ENCODE assay signal across 18 cellular contexts in the genomic region with DNA sequence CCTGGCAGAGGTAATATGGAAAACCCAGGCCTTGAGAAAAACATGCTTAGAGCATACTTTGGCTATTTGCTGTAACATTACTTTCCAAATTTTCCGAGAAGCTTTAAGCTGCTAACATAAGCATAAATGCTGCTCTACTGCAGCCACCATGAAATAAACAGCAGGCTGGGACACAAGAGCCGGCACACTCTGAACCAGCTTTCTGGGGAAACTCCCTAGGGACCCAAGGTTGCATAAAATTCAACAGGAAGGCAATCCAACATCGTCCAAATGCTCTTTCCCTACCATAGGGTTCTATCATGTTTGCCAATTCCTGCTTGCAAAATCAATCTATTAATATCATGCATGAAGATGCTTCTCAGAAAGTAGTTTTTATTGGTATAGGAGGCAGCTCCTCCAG.
DNase-seq lines count a peak whose midpoint lies in the region; ATAC-seq and TF ChIP-seq lines count a peak whose summit lies in the region.
"Had no signal": no experiment of that assay in that cellular context is flagged by ENCODE, and none has a peak within 500 bp of the region (broad histone marks: within the 10 kb centered on the region; RNA-seq: fewer than 3 reads in every experiment).

No MANE protein-coding gene starts in this region.

- H3K27me3 ChIP-seq in breast epithelium (no peaks in the 10 kb centered on the region), prostate gland (replicated peaks; ENCODE audit: insufficient read depth) (no peaks in the 10 kb centered on the region), upper lobe of left lung (no peaks in the 10 kb centered on the region)
- H3K27me3 ChIP-seq: BE2C had no signal

- no peaks in the 10 kb centered on the region for H3K9me3 Mint-ChIP-seq in stimulated activated memory B cell treated with anti-CD40 and anti-IgM and Interleukin-4, amounts not matched to agents 10 μg/mL and 1 μg/mL and 100 μg/mL, for 72 hours
- H3K9me3 Mint-ChIP-seq: activated T-helper 2 cell treated with anti-CD3 and anti-CD28 coated beads, Interferon-gamma antibody, Interleukin-2, Interleukin-4, amounts not matched to agents 10 μg/mL and 5 μg/mL and 100 μg/mL, durations not matched to agents 14 hours and 24 hours and 36 hours; stimulated activated naive CD8-positive, alpha-beta T cell treated with anti-CD3 and anti-CD28 coated beads, Interleukin-15, Interleukin-2, amounts not matched to agents 100 ng/mL and 50 ng/mL, for 24 hours; T-cell had no signal

- TF ChIP-seq EP300 in upper lobe of left lung (IDR thresholded peaks at IDR 0.05) = peak in 1 of 4 donors; percentile 18

- ATAC-seq in Right ventricle myocardium superior (ENCODE audit: poor library complexity) (peak; percentile 85), upper lobe of left lung (ENCODE audit: low FRiP score in 2 of 2) (peak in 1 of 2 donors; percentile 45), GM18870 (IDR thresholded peaks at IDR 0.05; ENCODE audit: unreplicated experiment) (no peak)
- no peak for ATAC-seq in stimulated activated memory B cell treated with anti-CD40 and anti-IgM and Interleukin-4, amounts not matched to agents 10 μg/mL and 1 μg/mL and 100 μg/mL, for 72 hours
- ATAC-seq: activated CD8-positive, alpha-beta T cell treated with anti-CD3 and anti-CD28 coated beads, Interleukin-2, amount 10 ng/mL, durations not matched to agents 7 days and 5 days; naive thymus-derived CD4-positive, alpha-beta T cell; T-cell had no signal

- no peak for DNase-seq in breast epithelium (ENCODE audit: low spot score in 2 of 2)
- peak; percentile 48 for DNase-seq in Right ventricle myocardium superior
- no peak for DNase-seq in prostate gland (ENCODE audit: low spot score)
- no peak for DNase-seq in upper lobe of left lung
- DNase-seq in activated CD4-positive, CD25-positive, alpha-beta regulatory T cell (lab: John Stamatoyannopoulos, UW) = no peak
- DNase-seq: activated CD8-positive, alpha-beta T cell treated with anti-CD3 and anti-CD28 coated beads, Interleukin-2, amount 10 ng/mL, durations not matched to agents 7 days and 5 days; amniotic stem cell; BE2C; GDM1; naive thymus-derived CD4-positive, alpha-beta T cell; NCI-H1417 treated with DMSO at 0.1 percent for 48 hours; posterior cingulate gyrus; stimulated activated CD4-positive, alpha-beta T cell treated with anti-CD3 and anti-CD28 coated beads, Interleukin-15, amount 100 ng/mL, for 24 hours; T-cell had no signal

- H3K4me1 Mint-ChIP-seq in stimulated activated memory B cell treated with anti-CD40 and anti-IgM and Interleukin-4, amounts not matched to agents 10 μg/mL and 1 μg/mL and 100 μg/mL, for 72 hours = no peaks in the 10 kb centered on the region
- H3K4me1 Mint-ChIP-seq: T-cell had no signal

- TF ChIP-seq CTCF in breast epithelium (IDR thresholded peaks at IDR 0.05) (no peak), prostate gland (IDR thresholded peaks at IDR 0.05) (no peak), upper lobe of left lung (IDR thresholded peaks at IDR 0.05) (no peak)

- H3K4me1 ChIP-seq in breast epithelium (peaks cover 0 to 6% of the 10 kb centered on the region in 2 donors), prostate gland (replicated peaks) (no peaks in the 10 kb centered on the region), upper lobe of left lung (peaks cover 14 to 29% (median 19%) of the 10 kb centered on the region in 4 donors)
- H3K4me1 ChIP-seq: BE2C had no signal

- intact Hi-C loops in breast epithelium (cut with DNase I; ENCODE audit: low total_unique reads) (loop anchor here (5.0 kb wide), 1 partner anchor 100 kb away; no protein-coding TSS in a partner anchor), Right ventricle myocardium superior (cut with DNase I) (loop anchor here (10.0 kb wide), 1 partner anchor 53 kb away; no protein-coding TSS in a partner anchor), prostate gland (cut with DNase I) (no loop called here)

- H3K4me3 Mint-ChIP-seq in stimulated activated memory B cell treated with anti-CD40 and anti-IgM and Interleukin-4, amounts not matched to agents 10 μg/mL and 1 μg/mL and 100 μg/mL, for 72 hours = no peak overlapping the region
- H3K4me3 Mint-ChIP-seq: activated CD8-positive, alpha-beta T cell treated with anti-CD3 and anti-CD28 coated beads, Interleukin-2, amount 10 ng/mL, durations not matched to agents 7 days and 5 days; naive thymus-derived CD4-positive, alpha-beta T cell; stimulated activated naive CD8-positive, alpha-beta T cell treated with anti-CD3 and anti-CD28 coated beads, Interleukin-15, Interleukin-2, amounts not matched to agents 100 ng/mL and 50 ng/mL, for 24 hours; T-cell had no signal

- H3K4me3 ChIP-seq in breast epithelium (no peak overlapping the region), prostate gland (no peak overlapping the region), upper lobe of left lung (no peak overlapping the region)

- TF ChIP-seq POLR2A in breast epithelium (IDR thresholded peaks at IDR 0.05) (no peak), prostate gland (IDR thresholded peaks at IDR 0.05) (no peak), upper lobe of left lung (IDR thresholded peaks at IDR 0.05) (no peak)

- H3K9me3 ChIP-seq in breast epithelium = no peaks in the 10 kb centered on the region
- H3K9me3 ChIP-seq in prostate gland = no peaks in the 10 kb centered on the region
- no peaks in the 10 kb centered on the region for H3K9me3 ChIP-seq in upper lobe of left lung
- H3K9me3 ChIP-seq: BE2C had no signal

- WGBS in prostate gland = 38% methylated on average over 3 of the region's 3 CpGs
- 50 to 60% methylated on average over 3 of the region's 3 CpGs for WGBS in upper lobe of left lung, 2 donors

- H3K27me3 Mint-ChIP-seq in stimulated activated memory B cell treated with anti-CD40 and anti-IgM and Interleukin-4, amounts not matched to agents 10 μg/mL and 1 μg/mL and 100 μg/mL, for 72 hours = peaks cover 24% of the 10 kb centered on the region

- H3K27ac ChIP-seq in breast epithelium (peak overlapping the region; percentile 31 to 56), prostate gland (peak overlapping the region; percentile 7 to 36), upper lobe of left lung (peak overlapping the region in 3 of 4 donors; percentile 45 to 63 (median 59))

- no peaks in the 10 kb centered on the region for H3K36me3 Mint-ChIP-seq in stimulated activated memory B cell treated with anti-CD40 and anti-IgM and Interleukin-4, amounts not matched to agents 10 μg/mL and 1 μg/mL and 100 μg/mL, for 72 hours
- H3K36me3 Mint-ChIP-seq: naive thymus-derived CD4-positive, alpha-beta T cell; T-cell had no signal

- H3K36me3 ChIP-seq in breast epithelium (no peaks in the 10 kb centered on the region), prostate gland (no peaks in the 10 kb centered on the region), upper lobe of left lung (no peaks in the 10 kb centered on the region)
- H3K36me3 ChIP-seq: BE2C had no signal

- no peak overlapping the region for H3K27ac Mint-ChIP-seq in stimulated activated memory B cell treated with anti-CD40 and anti-IgM and Interleukin-4, amounts not matched to agents 10 μg/mL and 1 μg/mL and 100 μg/mL, for 72 hours
- H3K27ac Mint-ChIP-seq: activated CD8-positive, alpha-beta T cell treated with anti-CD3 and anti-CD28 coated beads, Interleukin-2, amount 10 ng/mL, durations not matched to agents 7 days and 5 days; activated T-helper 2 cell treated with anti-CD3 and anti-CD28 coated beads, Interferon-gamma antibody, Interleukin-2, Interleukin-4, amounts not matched to agents 10 μg/mL and 5 μg/mL and 100 μg/mL, durations not matched to agents 14 hours and 24 hours and 36 hours; naive thymus-derived CD4-positive, alpha-beta T cell; stimulated activated naive CD8-positive, alpha-beta T cell treated with anti-CD3 and anti-CD28 coated beads, Interleukin-15, Interleukin-2, amounts not matched to agents 100 ng/mL and 50 ng/mL, for 24 hours; T-cell had no signal
